Comparison of ENCODE assay signal across 19 cellular contexts in genomic region chrX:21758488-21758887, GRCh38. TPM values are rescaled to one million over a fixed set of nuclear protein-coding genes. Genes with fewer than 3 reads are reported as not detected.
"Had no signal": no experiment of that assay in that cellular context is flagged by ENCODE, and none has a peak within 500 bp of the region (broad histone marks: within the 10 kb centered on the region; RNA-seq: fewer than 3 reads in every experiment).

No MANE protein-coding gene starts in this region.

- H3K4me3 Mint-ChIP-seq: activated CD4-positive, alpha-beta T cell treated with anti-CD3 and anti-CD28 coated beads, Interleukin-2, amount 10 ng/mL, durations not matched to agents 24 days and 14 days; activated CD8-positive, alpha-beta T cell treated with anti-CD3 and anti-CD28 coated beads, Interleukin-2, amount 10 ng/mL, durations not matched to agents 7 days and 5 days; activated naive CD8-positive, alpha-beta T cell treated with anti-CD3 and anti-CD28 coated beads, Interleukin-2, amount 10 ng/mL, durations not matched to agents 7 days and 5 days; nephron progenitor cell; stimulated activated naive B cell treated with anti-CD40 and anti-IgM and Interleukin-4, amounts not matched to agents 10 μg/mL and 1 μg/mL and 100 μg/mL, for 72 hours; T-helper 2 cell treated with Interferon-gamma antibody and Interleukin-4, amounts not matched to agents 5 μg/mL and 100 μg/mL, for 36 hours had no signal

- H3K36me3 ChIP-seq: brain microvascular endothelial cell, prostate gland, tibial nerve, uterus had no signal

- H3K9me3 Mint-ChIP-seq: activated CD4-positive, alpha-beta T cell treated with anti-CD3 and anti-CD28 coated beads, Interleukin-2, amount 10 ng/mL, durations not matched to agents 24 days and 14 days; activated naive CD8-positive, alpha-beta T cell treated with anti-CD3 and anti-CD28 coated beads, Interleukin-2, amount 10 ng/mL, durations not matched to agents 7 days and 5 days; nephron progenitor cell; stimulated activated naive B cell treated with anti-CD40 and anti-IgM and Interleukin-4, amounts not matched to agents 10 μg/mL and 1 μg/mL and 100 μg/mL, for 72 hours; T-helper 2 cell treated with Interferon-gamma antibody and Interleukin-4, amounts not matched to agents 5 μg/mL and 100 μg/mL, for 36 hours had no signal

- H3K27me3 Mint-ChIP-seq: activated naive CD8-positive, alpha-beta T cell treated with anti-CD3 and anti-CD28 coated beads, Interleukin-2, amount 10 ng/mL, durations not matched to agents 7 days and 5 days had no signal

- DNase-seq: activated CD4-positive, alpha-beta T cell treated with anti-CD3 and anti-CD28 coated beads, Interleukin-2, amount 10 ng/mL, durations not matched to agents 24 days and 14 days; activated CD4-positive, CD25-positive, alpha-beta regulatory T cell; activated CD8-positive, alpha-beta memory T cell treated with anti-CD3 and anti-CD28 coated beads, Interleukin-2, amount 50 U/mL, for 48 hours; activated CD8-positive, alpha-beta T cell treated with anti-CD3 and anti-CD28 coated beads, Interleukin-2, amount 10 ng/mL, durations not matched to agents 7 days and 5 days; activated naive CD8-positive, alpha-beta T cell treated with anti-CD3 and anti-CD28 coated beads, Interleukin-2, amount 10 ng/mL, durations not matched to agents 7 days and 5 days; anterior cingulate cortex; brain microvascular endothelial cell; mesenchymal stem cell; nephron progenitor cell; stimulated activated CD4-positive, alpha-beta T cell treated with anti-CD3 and anti-CD28 coated beads, Interleukin-4, amount 100 ng/mL, for 1 hour; stimulated activated naive B cell treated with anti-CD40 and anti-IgM and Interleukin-4, amounts not matched to agents 10 μg/mL and 1 μg/mL and 100 μg/mL, for 72 hours; uterus had no signal

- H3K9me3 ChIP-seq: prostate gland, tibial nerve, uterus had no signal

- H3K36me3 Mint-ChIP-seq: activated naive CD8-positive, alpha-beta T cell treated with anti-CD3 and anti-CD28 coated beads, Interleukin-2, amount 10 ng/mL, durations not matched to agents 7 days and 5 days; stimulated activated naive B cell treated with anti-CD40 and anti-IgM and Interleukin-4, amounts not matched to agents 10 μg/mL and 1 μg/mL and 100 μg/mL, for 72 hours had no signal

- H3K27ac ChIP-seq: brain microvascular endothelial cell, prostate gland, tibial nerve, uterus had no signal

- H3K4me3 ChIP-seq: prostate gland, tibial nerve, uterus had no signal

- H3K27ac Mint-ChIP-seq: activated CD4-positive, alpha-beta T cell treated with anti-CD3 and anti-CD28 coated beads, Interleukin-2, amount 10 ng/mL, durations not matched to agents 24 days and 14 days; activated CD8-positive, alpha-beta T cell treated with anti-CD3 and anti-CD28 coated beads, Interleukin-2, amount 10 ng/mL, durations not matched to agents 7 days and 5 days; activated naive CD8-positive, alpha-beta T cell treated with anti-CD3 and anti-CD28 coated beads, Interleukin-2, amount 10 ng/mL, durations not matched to agents 7 days and 5 days; nephron progenitor cell; stimulated activated naive B cell treated with anti-CD40 and anti-IgM and Interleukin-4, amounts not matched to agents 10 μg/mL and 1 μg/mL and 100 μg/mL, for 72 hours; T-helper 2 cell treated with Interferon-gamma antibody and Interleukin-4, amounts not matched to agents 5 μg/mL and 100 μg/mL, for 36 hours had no signal

- H3K27me3 ChIP-seq: brain microvascular endothelial cell, uterus had no signal

- H3K4me1 Mint-ChIP-seq: activated CD4-positive, alpha-beta T cell treated with anti-CD3 and anti-CD28 coated beads, Interleukin-2, amount 10 ng/mL, durations not matched to agents 24 days and 14 days; stimulated activated naive B cell treated with anti-CD40 and anti-IgM and Interleukin-4, amounts not matched to agents 10 μg/mL and 1 μg/mL and 100 μg/mL, for 72 hours had no signal

- H3K4me1 ChIP-seq: prostate gland, tibial nerve, uterus had no signal

- ATAC-seq: activated CD8-positive, alpha-beta T cell treated with anti-CD3 and anti-CD28 coated beads, Interleukin-2, amount 10 ng/mL, durations not matched to agents 7 days and 5 days; stimulated activated naive B cell treated with anti-CD40 and anti-IgM and Interleukin-4, amounts not matched to agents 10 μg/mL and 1 μg/mL and 100 μg/mL, for 72 hours had no signal

RNA-seq across cellular contexts. Expression of gene SMPX, which starts 0.6 kb away (rescaled TPM):
- total RNA-seq: activated CD4-positive, alpha-beta T cell treated with anti-CD3 and anti-CD28 coated beads, Interleukin-2, amount 10 ng/mL, durations not matched to agents 24 days and 14 days; activated CD8-positive, alpha-beta T cell treated with anti-CD3 and anti-CD28 coated beads, Interleukin-2, amount 10 ng/mL, durations not matched to agents 7 days and 5 days; activated naive CD8-positive, alpha-beta T cell treated with anti-CD3 and anti-CD28 coated beads, Interleukin-2, amount 10 ng/mL, durations not matched to agents 7 days and 5 days; dermis microvascular lymphatic vessel endothelial cell; kidney epithelial cell; omental fat pad; subcutaneous adipose tissue; tibial nerve had no signal
